ENCODE assay signal across 8 cellular contexts in the genomic region with DNA sequence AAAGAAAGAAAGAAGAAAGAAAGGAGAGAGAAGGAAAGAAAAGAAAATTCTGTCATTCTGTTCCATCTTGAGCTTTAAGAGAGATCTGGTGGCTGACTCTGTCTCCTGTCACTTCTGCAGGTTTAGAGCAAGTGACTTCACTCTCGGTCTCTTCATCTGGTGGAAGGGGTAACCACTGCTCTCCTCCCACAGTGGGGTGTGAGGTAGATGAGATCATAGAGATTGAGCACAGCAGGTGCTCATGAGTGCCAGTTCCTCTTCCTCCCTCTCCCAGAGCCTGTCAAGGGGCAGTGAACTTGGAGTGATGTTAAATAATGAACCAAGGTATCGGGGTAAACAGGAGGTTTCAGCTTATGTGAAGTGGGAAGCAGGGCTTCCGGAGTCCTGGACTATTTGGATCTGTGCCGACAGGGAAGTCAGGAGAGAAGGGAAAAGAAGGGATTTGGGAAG. TPM values are rescaled to one million over a fixed set of nuclear protein-coding genes. Genes with fewer than 3 reads are reported as not detected.
DNase-seq lines count a peak whose midpoint lies in the region; ATAC-seq and TF ChIP-seq lines count a peak whose summit lies in the region.

No MANE protein-coding gene starts in this region.

- H3K27me3 ChIP-seq in SK-N-SH (ENCODE audit: insufficient read depth) = no peaks in the 10 kb centered on the region

- no peak overlapping the region for H2AFZ ChIP-seq in SK-N-SH (ENCODE audit: low read depth)

- TF ChIP-seq EP300 in SK-N-SH (IDR thresholded peaks at IDR 0.05; ENCODE audit: borderline replicate concordance in 1 of 2, low read depth in 1 of 2, low read length in 1 of 2) = no peak

- H3K9ac ChIP-seq in SK-N-SH = no peak overlapping the region

- WGBS in SK-N-SH (ENCODE audit: low lambda C conversion rate) = 45% methylated on average over 4 of the region's 4 CpGs

- no peaks in the 10 kb centered on the region for H3K79me2 ChIP-seq in SK-N-SH (ENCODE audit: insufficient read depth)

- no peaks in the 10 kb centered on the region for H4K20me1 ChIP-seq in SK-N-SH (ENCODE audit: insufficient read depth)

- no peak overlapping the region for H3K4me3 ChIP-seq in SK-N-SH (ENCODE audit: low read depth in 2 of 2, low read length in 1 of 2)

- H3K4me1 ChIP-seq in SK-N-SH (ENCODE audit: control insufficient read depth in 1 of 2, insufficient read depth in 2 of 2, low read depth in 1 of 2, low read length in 1 of 2) = peaks cover 0 to 2% of the 10 kb centered on the region in 2 experiments; a peak in 1 of 4 replicates

- no peak for TF ChIP-seq CTCF in SK-N-SH (IDR thresholded peaks at IDR 0.05)

- TF ChIP-seq RAD21 in SK-N-SH (IDR thresholded peaks at IDR 0.05; ENCODE audit: low read length) = no peak

- POLR2A ChIA-PET in SK-N-SH (lab: Yijun Ruan, JAX) = no interaction called here

- H3K36me3 ChIP-seq in SK-N-SH (replicated peaks in 1 of 2; ENCODE audit: control insufficient read depth in 1 of 2, insufficient read depth in 2 of 2, low read length in 1 of 2) = no peaks in the 10 kb centered on the region

- H3K9me2 ChIP-seq in SK-N-SH = no peaks in the 10 kb centered on the region

- DNase-seq in GF-D8 (lab: John Stamatoyannopoulos, UW) (peak; percentile 16), NAMALWA (ENCODE audit: low spot score) (peak; percentile 78), kidney tubule cell (ENCODE audit: low spot score) (peak; percentile 81), ureter (ENCODE audit: low spot score) (peak; percentile 32), mucosa of gallbladder (ENCODE audit: low spot score) (no peak), SK-N-SH (no peak)
- peak; percentile 53 to 57 for DNase-seq in activated CD4-positive, alpha-beta T cell treated with anti-CD3 and anti-CD28 coated beads for 4 hours

- ATAC-seq in GM21786 (IDR thresholded peaks at IDR 0.05; ENCODE audit: unreplicated experiment) = peak; percentile 93

- no peak overlapping the region for H3K27ac ChIP-seq in SK-N-SH (ENCODE audit: low read depth in 2 of 2, low read length in 1 of 2)

- H3K9me3 ChIP-seq in SK-N-SH = no peaks in the 10 kb centered on the region

- no peaks in the 10 kb centered on the region for H3F3A ChIP-seq in SK-N-SH (replicated peaks; ENCODE audit: insufficient read depth)

- CTCF ChIA-PET in SK-N-SH (lab: Yijun Ruan, JAX) = interaction anchor here (0.9 to 22.3 kb wide), 5 partner anchors 9 to 102 kb away, joined by 3 to 299 read pairs (median 4); no protein-coding TSS in a partner anchor

- no peak overlapping the region for H3K4me2 ChIP-seq in SK-N-SH

TF ChIP-seq in SK-N-SH, 30 proteins besides CTCF, POLR2A, EP300 and RAD21:
- TF ChIP-seq FOSL2 (IDR thresholded peaks at IDR 0.05; ENCODE audit: borderline replicate concordance, low read depth) (no peak), ZBTB33 (IDR thresholded peaks at IDR 0.05; ENCODE audit: borderline replicate concordance, low read depth) (no peak), GATA2 (CRISPR knock-in tag; IDR thresholded peaks at IDR 0.05) (no peak), EZH2phosphoT487 (IDR thresholded peaks at IDR 0.05; ENCODE audit: borderline replicate concordance, low read depth) (no peak), FOXM1 (IDR thresholded peaks at IDR 0.05; ENCODE audit: low read depth) (no peak), CHD2 (IDR thresholded peaks at IDR 0.05; ENCODE audit: low read length, partially characterized antibody) (no peak), SIN3A (IDR thresholded peaks at IDR 0.05; ENCODE audit: borderline replicate concordance, low read depth, low read length) (no peak), RFX5 (IDR thresholded peaks at IDR 0.05; ENCODE audit: low read length) (no peak), GABPA (IDR thresholded peaks at IDR 0.05; ENCODE audit: low read depth) (no peak), IRF3 (IDR thresholded peaks at IDR 0.05; ENCODE audit: low read depth, low read length) (no peak), MXI1 (IDR thresholded peaks at IDR 0.05; ENCODE audit: low read depth, low read length) (no peak)
- TF ChIP-seq, protein P1, sequence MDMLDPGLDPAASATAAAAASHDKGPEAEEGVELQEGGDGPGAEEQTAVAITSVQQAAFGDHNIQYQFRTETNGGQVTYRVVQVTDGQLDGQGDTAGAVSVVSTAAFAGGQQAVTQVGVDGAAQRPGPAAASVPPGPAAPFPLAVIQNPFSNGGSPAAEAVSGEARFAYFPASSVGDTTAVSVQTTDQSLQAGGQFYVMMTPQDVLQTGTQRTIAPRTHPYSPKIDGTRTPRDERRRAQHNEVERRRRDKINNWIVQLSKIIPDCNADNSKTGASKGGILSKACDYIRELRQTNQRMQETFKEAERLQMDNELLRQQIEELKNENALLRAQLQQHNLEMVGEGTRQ (IDR thresholded peaks at IDR 0.05; ENCODE audit: borderline replicate concordance, low read depth, low read length) = no peak

RNA-seq across cellular contexts. Expression of gene BEAN1, which starts 47.7 kb away (rescaled TPM):
- total RNA-seq in ureter = 1.6 TPM
- total RNA-seq in mucosa of gallbladder = 0.35 TPM
- 0.07 TPM in 1 of 2 replicates, not detected in the other for polyA plus RNA-seq in SK-N-SH (2012; rRNA removed)
- polyA plus RNA-seq in SK-N-SH (2012; cell fraction: cytosol; rRNA removed) = 0.08 and 0.15 TPM in 2 replicates
- 0.05 and 0.11 TPM in 2 replicates for polyA plus RNA-seq in SK-N-SH (2012; cell fraction: nucleus; rRNA removed)

Comparison
In these comparisons a context has a peak if more than half of its experiments do, and no peak if none do; other contexts are left out.
1. DNase-seq: peak in GF-D8 (single experiment), NAMALWA (single experiment), activated CD4-positive, alpha-beta T cell treated with anti-CD3 and anti-CD28 coated beads for 4 hours (2 of 2), kidney tubule cell (single experiment) and ureter (single experiment); none in mucosa of gallbladder (single experiment) and SK-N-SH (single experiment).